3 cellular contexts compared by ENCODE assay signal in the genomic region with DNA sequence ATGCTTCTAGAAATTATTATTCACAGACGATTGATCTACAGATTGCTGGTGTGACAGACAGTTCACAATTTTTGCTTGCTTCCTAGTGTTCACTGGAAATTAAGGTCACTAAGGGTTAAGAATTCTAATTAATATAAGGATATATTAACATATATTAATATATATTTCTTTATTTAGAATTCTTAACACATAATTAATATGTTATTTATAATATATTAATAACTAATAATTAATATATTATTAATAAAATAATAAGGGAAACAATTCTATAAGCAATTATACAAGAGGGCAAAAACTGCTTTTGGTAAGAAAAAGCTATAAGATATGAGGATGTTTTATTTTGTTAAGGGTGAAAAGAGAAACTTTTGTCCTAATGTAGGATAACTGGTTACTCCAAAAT.
TF ChIP-seq lines count a peak whose summit lies in the region.

No MANE protein-coding gene starts in this region.

TF ChIP-seq in HepG2, 621 proteins besides CTCF, POLR2A, EP300 and RAD21:
- TF ChIP-seq, protein P1, sequence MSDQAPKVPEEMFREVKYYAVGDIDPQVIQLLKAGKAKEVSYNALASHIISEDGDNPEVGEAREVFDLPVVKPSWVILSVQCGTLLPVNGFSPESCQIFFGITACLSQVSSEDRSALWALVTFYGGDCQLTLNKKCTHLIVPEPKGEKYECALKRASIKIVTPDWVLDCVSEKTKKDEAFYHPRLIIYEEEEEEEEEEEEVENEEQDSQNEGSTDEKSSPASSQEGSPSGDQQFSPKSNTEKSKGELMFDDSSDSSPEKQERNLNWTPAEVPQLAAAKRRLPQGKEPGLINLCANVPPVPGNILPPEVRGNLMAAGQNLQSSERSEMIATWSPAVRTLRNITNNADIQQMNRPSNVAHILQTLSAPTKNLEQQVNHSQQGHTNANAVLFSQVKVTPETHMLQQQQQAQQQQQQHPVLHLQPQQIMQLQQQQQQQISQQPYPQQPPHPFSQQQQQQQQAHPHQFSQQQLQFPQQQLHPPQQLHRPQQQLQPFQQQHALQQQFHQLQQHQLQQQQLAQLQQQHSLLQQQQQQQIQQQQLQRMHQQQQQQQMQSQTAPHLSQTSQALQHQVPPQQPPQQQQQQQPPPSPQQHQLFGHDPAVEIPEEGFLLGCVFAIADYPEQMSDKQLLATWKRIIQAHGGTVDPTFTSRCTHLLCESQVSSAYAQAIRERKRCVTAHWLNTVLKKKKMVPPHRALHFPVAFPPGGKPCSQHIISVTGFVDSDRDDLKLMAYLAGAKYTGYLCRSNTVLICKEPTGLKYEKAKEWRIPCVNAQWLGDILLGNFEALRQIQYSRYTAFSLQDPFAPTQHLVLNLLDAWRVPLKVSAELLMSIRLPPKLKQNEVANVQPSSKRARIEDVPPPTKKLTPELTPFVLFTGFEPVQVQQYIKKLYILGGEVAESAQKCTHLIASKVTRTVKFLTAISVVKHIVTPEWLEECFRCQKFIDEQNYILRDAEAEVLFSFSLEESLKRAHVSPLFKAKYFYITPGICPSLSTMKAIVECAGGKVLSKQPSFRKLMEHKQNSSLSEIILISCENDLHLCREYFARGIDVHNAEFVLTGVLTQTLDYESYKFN (CRISPR knock-in tag; conservative IDR thresholded peaks at IDR 0.05): no peak
- TF ChIP-seq, protein P2, sequence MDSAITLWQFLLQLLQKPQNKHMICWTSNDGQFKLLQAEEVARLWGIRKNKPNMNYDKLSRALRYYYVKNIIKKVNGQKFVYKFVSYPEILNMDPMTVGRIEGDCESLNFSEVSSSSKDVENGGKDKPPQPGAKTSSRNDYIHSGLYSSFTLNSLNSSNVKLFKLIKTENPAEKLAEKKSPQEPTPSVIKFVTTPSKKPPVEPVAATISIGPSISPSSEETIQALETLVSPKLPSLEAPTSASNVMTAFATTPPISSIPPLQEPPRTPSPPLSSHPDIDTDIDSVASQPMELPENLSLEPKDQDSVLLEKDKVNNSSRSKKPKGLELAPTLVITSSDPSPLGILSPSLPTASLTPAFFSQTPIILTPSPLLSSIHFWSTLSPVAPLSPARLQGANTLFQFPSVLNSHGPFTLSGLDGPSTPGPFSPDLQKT (CRISPR knock-in tag; IDR thresholded peaks at IDR 0.05; ENCODE audit: borderline replicate concordance): no peak
- TF ChIP-seq KDM3A (CRISPR knock-in tag; IDR thresholded peaks at IDR 0.05; ENCODE audit: low read depth) (no peak), POGZ (CRISPR knock-in tag; IDR thresholded peaks at IDR 0.05) (no peak), ZNF616 (CRISPR knock-in tag; IDR thresholded peaks at IDR 0.05; ENCODE audit: low read depth) (no peak)

TF ChIP-seq in K562, 482 proteins besides CTCF, POLR2A, EP300 and RAD21:
- TF ChIP-seq DACH1 (IDR thresholded peaks at IDR 0.05; ENCODE audit: partially characterized antibody) (peak; percentile 4), SMAD2 (IDR thresholded peaks at IDR 0.05; ENCODE audit: low read depth, low read length) (no peak), JUNB (CRISPR knock-in tag; conservative IDR thresholded peaks at IDR 0.05) (no peak), FOXJ2 (tag; IDR thresholded peaks at IDR 0.05) (no peak)
TF ChIP-seq in K562: peak in this region for 1.

TF ChIP-seq in GM23338, 12 proteins besides CTCF, POLR2A, EP300 and RAD21:
- TF ChIP-seq, protein P3, sequence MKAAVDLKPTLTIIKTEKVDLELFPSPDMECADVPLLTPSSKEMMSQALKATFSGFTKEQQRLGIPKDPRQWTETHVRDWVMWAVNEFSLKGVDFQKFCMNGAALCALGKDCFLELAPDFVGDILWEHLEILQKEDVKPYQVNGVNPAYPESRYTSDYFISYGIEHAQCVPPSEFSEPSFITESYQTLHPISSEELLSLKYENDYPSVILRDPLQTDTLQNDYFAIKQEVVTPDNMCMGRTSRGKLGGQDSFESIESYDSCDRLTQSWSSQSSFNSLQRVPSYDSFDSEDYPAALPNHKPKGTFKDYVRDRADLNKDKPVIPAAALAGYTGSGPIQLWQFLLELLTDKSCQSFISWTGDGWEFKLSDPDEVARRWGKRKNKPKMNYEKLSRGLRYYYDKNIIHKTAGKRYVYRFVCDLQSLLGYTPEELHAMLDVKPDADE (IDR thresholded peaks at IDR 0.05): no peak
- TF ChIP-seq ZNF114 (CRISPR knock-in tag; IDR thresholded peaks at IDR 0.05): no peak
- TF ChIP-seq, protein P4, sequence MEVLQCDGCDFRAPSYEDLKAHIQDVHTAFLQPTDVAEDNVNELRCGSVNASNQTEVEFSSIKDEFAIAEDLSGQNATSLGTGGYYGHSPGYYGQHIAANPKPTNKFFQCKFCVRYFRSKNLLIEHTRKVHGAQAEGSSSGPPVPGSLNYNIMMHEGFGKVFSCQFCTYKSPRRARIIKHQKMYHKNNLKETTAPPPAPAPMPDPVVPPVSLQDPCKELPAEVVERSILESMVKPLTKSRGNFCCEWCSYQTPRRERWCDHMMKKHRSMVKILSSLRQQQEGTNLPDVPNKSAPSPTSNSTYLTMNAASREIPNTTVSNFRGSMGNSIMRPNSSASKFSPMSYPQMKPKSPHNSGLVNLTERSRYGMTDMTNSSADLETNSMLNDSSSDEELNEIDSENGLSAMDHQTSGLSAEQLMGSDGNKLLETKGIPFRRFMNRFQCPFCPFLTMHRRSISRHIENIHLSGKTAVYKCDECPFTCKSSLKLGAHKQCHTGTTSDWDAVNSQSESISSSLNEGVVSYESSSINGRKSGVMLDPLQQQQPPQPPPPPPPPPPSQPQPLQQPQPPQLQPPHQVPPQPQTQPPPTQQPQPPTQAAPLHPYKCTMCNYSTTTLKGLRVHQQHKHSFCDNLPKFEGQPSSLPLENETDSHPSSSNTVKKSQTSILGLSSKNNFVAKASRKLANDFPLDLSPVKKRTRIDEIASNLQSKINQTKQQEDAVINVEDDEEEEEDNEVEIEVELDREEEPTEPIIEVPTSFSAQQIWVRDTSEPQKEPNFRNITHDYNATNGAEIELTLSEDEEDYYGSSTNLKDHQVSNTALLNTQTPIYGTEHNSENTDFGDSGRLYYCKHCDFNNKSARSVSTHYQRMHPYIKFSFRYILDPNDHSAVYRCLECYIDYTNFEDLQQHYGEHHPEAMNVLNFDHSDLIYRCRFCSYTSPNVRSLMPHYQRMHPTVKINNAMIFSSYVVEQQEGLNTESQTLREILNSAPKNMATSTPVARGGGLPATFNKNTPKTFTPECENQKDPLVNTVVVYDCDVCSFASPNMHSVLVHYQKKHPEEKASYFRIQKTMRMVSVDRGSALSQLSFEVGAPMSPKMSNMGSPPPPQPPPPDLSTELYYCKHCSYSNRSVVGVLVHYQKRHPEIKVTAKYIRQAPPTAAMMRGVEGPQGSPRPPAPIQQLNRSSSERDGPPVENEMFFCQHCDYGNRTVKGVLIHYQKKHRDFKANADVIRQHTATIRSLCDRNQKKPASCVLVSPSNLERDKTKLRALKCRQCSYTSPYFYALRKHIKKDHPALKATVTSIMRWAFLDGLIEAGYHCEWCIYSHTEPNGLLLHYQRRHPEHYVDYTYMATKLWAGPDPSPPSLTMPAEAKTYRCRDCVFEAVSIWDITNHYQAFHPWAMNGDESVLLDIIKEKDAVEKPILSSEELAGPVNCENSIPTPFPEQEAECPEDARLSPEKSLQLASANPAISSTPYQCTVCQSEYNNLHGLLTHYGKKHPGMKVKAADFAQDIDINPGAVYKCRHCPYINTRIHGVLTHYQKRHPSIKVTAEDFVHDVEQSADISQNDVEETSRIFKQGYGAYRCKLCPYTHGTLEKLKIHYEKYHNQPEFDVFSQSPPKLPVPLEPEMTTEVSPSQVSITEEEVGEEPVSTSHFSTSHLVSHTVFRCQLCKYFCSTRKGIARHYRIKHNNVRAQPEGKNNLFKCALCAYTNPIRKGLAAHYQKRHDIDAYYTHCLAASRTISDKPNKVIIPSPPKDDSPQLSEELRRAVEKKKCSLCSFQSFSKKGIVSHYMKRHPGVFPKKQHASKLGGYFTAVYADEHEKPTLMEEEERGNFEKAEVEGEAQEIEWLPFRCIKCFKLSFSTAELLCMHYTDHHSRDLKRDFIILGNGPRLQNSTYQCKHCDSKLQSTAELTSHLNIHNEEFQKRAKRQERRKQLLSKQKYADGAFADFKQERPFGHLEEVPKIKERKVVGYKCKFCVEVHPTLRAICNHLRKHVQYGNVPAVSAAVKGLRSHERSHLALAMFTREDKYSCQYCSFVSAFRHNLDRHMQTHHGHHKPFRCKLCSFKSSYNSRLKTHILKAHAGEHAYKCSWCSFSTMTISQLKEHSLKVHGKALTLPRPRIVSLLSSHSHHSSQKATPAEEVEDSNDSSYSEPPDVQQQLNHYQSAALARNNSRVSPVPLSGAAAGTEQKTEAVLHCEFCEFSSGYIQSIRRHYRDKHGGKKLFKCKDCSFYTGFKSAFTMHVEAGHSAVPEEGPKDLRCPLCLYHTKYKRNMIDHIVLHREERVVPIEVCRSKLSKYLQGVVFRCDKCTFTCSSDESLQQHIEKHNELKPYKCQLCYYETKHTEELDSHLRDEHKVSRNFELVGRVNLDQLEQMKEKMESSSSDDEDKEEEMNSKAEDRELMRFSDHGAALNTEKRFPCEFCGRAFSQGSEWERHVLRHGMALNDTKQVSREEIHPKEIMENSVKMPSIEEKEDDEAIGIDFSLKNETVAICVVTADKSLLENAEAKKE (CRISPR knock-in tag; IDR thresholded peaks at IDR 0.05): no peak
